Comparison of ENCODE assay signal across 8 cellular contexts in genomic region chr3:129972301-129972700, GRCh38. TPM values are rescaled to one million over a fixed set of nuclear protein-coding genes. Genes with fewer than 3 reads are reported as not detected.
"Had no signal": no experiment of that assay in that cellular context is flagged by ENCODE, and none has a peak within 500 bp of the region (broad histone marks: within the 10 kb centered on the region; RNA-seq: fewer than 3 reads in every experiment).

No MANE protein-coding gene starts in this region.

- DNase-seq: GDM1, GF-D8 had no signal

- FAIRE-seq: G401.6, GM12878, GM12891, GM18507, GM19239 had no signal

- ATAC-seq: GM12878 had no signal

- H3K4me3 ChIP-seq: GM12878 had no signal

RNA-seq across cellular contexts. Expression of gene TRH, which starts 2.2 kb away (rescaled TPM):
- total RNA-seq: G401, GM12878 had no signal
- polyA plus RNA-seq: GM12878 had no signal
